ENCODE assay signal across 22 cellular contexts in the genomic region with DNA sequence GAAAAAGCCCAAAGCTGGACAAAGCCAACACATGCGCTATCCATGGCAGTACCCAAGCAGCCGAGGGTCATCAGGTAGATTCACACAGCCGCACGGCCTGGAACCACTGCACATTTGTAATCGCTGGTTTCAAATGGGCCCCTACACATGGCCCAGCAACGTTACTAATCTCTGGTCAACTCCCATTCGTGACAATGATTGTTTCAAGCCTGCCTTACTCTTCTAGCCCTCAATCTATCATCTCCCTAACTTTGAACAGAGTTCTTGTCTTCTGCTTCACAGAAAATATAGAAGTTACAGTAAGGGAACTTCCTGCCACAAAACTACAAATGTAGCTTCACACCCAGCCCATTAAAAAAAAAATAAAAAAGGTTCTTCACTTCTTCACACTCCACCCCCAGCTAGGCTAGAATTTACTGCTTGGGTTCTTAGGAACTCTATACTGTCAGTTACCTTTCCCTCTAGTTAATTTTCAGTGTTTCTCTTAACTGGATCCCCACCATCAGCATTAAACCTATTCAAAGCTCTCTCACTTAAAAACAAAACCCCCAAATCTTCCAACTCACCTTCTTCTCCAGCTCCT. TPM values are rescaled to one million over a fixed set of nuclear protein-coding genes. Genes with fewer than 3 reads are reported as not detected.
DNase-seq lines count a peak whose midpoint lies in the region; TF ChIP-seq lines count a peak whose summit lies in the region.
"Had no signal": no experiment of that assay in that cellular context is flagged by ENCODE, and none has a peak within 500 bp of the region (broad histone marks: within the 10 kb centered on the region; RNA-seq: fewer than 3 reads in every experiment).

No MANE protein-coding gene starts in this region.

- TF ChIP-seq CTCF in nephron progenitor cell (IDR thresholded peaks at IDR 0.05) (no peak), dorsolateral prefrontal cortex (IDR thresholded peaks at IDR 0.05 in 54 of 56, conservative IDR thresholded peaks at IDR 0.05 in 2 of 56; ENCODE audit: low read depth in 1 of 56, partially characterized antibody in 56 of 56) (no peak)

- H3K4me3 Mint-ChIP-seq in activated CD4-positive, alpha-beta memory T cell treated with anti-CD3 and anti-CD28 coated beads for 36 hours: no peak overlapping the region
- H3K4me3 Mint-ChIP-seq in activated CD4-positive, alpha-beta memory T cell treated with anti-CD3 and anti-CD28 coated beads, Interleukin-2, amount 10 ng/mL, durations not matched to agents 7 days and 5 days: no peak overlapping the region
- no peak overlapping the region for H3K4me3 Mint-ChIP-seq in dendritic cell treated with granulocyte-macrophage colony-stimulating factor and Interleukin-4, amounts not matched to agents 40 ng/mL and 50 ng/mL, for 4 days
- no peak overlapping the region for H3K4me3 Mint-ChIP-seq in nephron progenitor cell

- peaks cover 41% of the 10 kb centered on the region for H3K4me1 Mint-ChIP-seq in activated CD4-positive, alpha-beta memory T cell treated with anti-CD3 and anti-CD28 coated beads for 36 hours (ENCODE audit: low read depth)
- H3K4me1 Mint-ChIP-seq in activated CD4-positive, alpha-beta memory T cell treated with anti-CD3 and anti-CD28 coated beads, Interleukin-2, amount 10 ng/mL, durations not matched to agents 7 days and 5 days: peaks cover 32% of the 10 kb centered on the region
- peaks cover 25% of the 10 kb centered on the region for H3K4me1 Mint-ChIP-seq in dendritic cell treated with granulocyte-macrophage colony-stimulating factor and Interleukin-4, amounts not matched to agents 40 ng/mL and 50 ng/mL, for 4 days (ENCODE audit: low read depth)
- peaks cover 9% of the 10 kb centered on the region for H3K4me1 Mint-ChIP-seq in nephron progenitor cell

- intact Hi-C loops in activated CD4-positive, alpha-beta memory T cell treated with anti-CD3 and anti-CD28 coated beads for 36 hours (cut with micrococcal nuclease): no loop called here
- intact Hi-C loops in dendritic cell treated with granulocyte-macrophage colony-stimulating factor and Interleukin-4, amounts not matched to agents 40 ng/mL and 50 ng/mL, for 4 days (cut with micrococcal nuclease): no loop called here
- intact Hi-C loops in dorsolateral prefrontal cortex (cut with DNase I): no loop called here

- peaks cover 23% of the 10 kb centered on the region for H3K4me1 ChIP-seq in HUES48 (ENCODE audit: control insufficient read depth, insufficient read depth, low read length)
- H3K4me1 ChIP-seq: A549, colonic mucosa, foreskin keratinocyte, thyroid gland had no signal

- H3K27me3 ChIP-seq in HUES48 (ENCODE audit: control insufficient read depth, insufficient read depth, low read length) (no peaks in the 10 kb centered on the region), dorsolateral prefrontal cortex (no peaks in the 10 kb centered on the region)
- H3K27me3 ChIP-seq: colonic mucosa, foreskin keratinocyte, thyroid gland had no signal

- H3K36me3 Mint-ChIP-seq in activated CD4-positive, alpha-beta memory T cell treated with anti-CD3 and anti-CD28 coated beads for 36 hours: peaks cover 49% of the 10 kb centered on the region
- peaks cover 54% of the 10 kb centered on the region for H3K36me3 Mint-ChIP-seq in activated CD4-positive, alpha-beta memory T cell treated with anti-CD3 and anti-CD28 coated beads, Interleukin-2, amount 10 ng/mL, durations not matched to agents 7 days and 5 days (ENCODE audit: low read depth)
- H3K36me3 Mint-ChIP-seq in dendritic cell treated with granulocyte-macrophage colony-stimulating factor and Interleukin-4, amounts not matched to agents 40 ng/mL and 50 ng/mL, for 4 days (ENCODE audit: low read depth): peaks cover 61% of the 10 kb centered on the region
- H3K36me3 Mint-ChIP-seq in nephron progenitor cell (ENCODE audit: low read depth): peaks cover 67% of the 10 kb centered on the region

- H3K27me3 Mint-ChIP-seq in activated CD4-positive, alpha-beta memory T cell treated with anti-CD3 and anti-CD28 coated beads for 36 hours: no peaks in the 10 kb centered on the region
- H3K27me3 Mint-ChIP-seq in activated CD4-positive, alpha-beta memory T cell treated with anti-CD3 and anti-CD28 coated beads, Interleukin-2, amount 10 ng/mL, durations not matched to agents 7 days and 5 days: no peaks in the 10 kb centered on the region
- no peaks in the 10 kb centered on the region for H3K27me3 Mint-ChIP-seq in dendritic cell treated with granulocyte-macrophage colony-stimulating factor and Interleukin-4, amounts not matched to agents 40 ng/mL and 50 ng/mL, for 4 days
- H3K27me3 Mint-ChIP-seq in nephron progenitor cell (ENCODE audit: low read depth, poor library complexity): no peaks in the 10 kb centered on the region

- H3K9me3 Mint-ChIP-seq in activated CD4-positive, alpha-beta memory T cell treated with anti-CD3 and anti-CD28 coated beads for 36 hours: no peaks in the 10 kb centered on the region
- H3K9me3 Mint-ChIP-seq in activated CD4-positive, alpha-beta memory T cell treated with anti-CD3 and anti-CD28 coated beads, Interleukin-2, amount 10 ng/mL, durations not matched to agents 7 days and 5 days: no peaks in the 10 kb centered on the region
- no peaks in the 10 kb centered on the region for H3K9me3 Mint-ChIP-seq in dendritic cell treated with granulocyte-macrophage colony-stimulating factor and Interleukin-4, amounts not matched to agents 40 ng/mL and 50 ng/mL, for 4 days
- peaks cover 13% of the 10 kb centered on the region for H3K9me3 Mint-ChIP-seq in nephron progenitor cell

- peak overlapping the region; percentile 77 for H3K27ac Mint-ChIP-seq in activated CD4-positive, alpha-beta memory T cell treated with anti-CD3 and anti-CD28 coated beads for 36 hours
- no peak overlapping the region for H3K27ac Mint-ChIP-seq in activated CD4-positive, alpha-beta memory T cell treated with anti-CD3 and anti-CD28 coated beads, Interleukin-2, amount 10 ng/mL, durations not matched to agents 7 days and 5 days
- peak overlapping the region; percentile 8 for H3K27ac Mint-ChIP-seq in dendritic cell treated with granulocyte-macrophage colony-stimulating factor and Interleukin-4, amounts not matched to agents 40 ng/mL and 50 ng/mL, for 4 days
- peak overlapping the region; percentile 73 for H3K27ac Mint-ChIP-seq in nephron progenitor cell

- POLR2A ChIA-PET in activated CD4-positive, alpha-beta memory T cell treated with anti-CD3 and anti-CD28 coated beads for 36 hours (lab: Charles Lee): no interaction called here
- POLR2A ChIA-PET in activated CD4-positive, alpha-beta memory T cell treated with anti-CD3 and anti-CD28 coated beads, Interleukin-2, amount 10 ng/mL, durations not matched to agents 7 days and 5 days (lab: Charles Lee): no interaction called here

- CTCF ChIA-PET in activated CD4-positive, alpha-beta memory T cell treated with anti-CD3 and anti-CD28 coated beads for 36 hours (lab: Charles Lee): no interaction called here
- CTCF ChIA-PET in activated CD4-positive, alpha-beta memory T cell treated with anti-CD3 and anti-CD28 coated beads, Interleukin-2, amount 10 ng/mL, durations not matched to agents 7 days and 5 days (lab: Charles Lee): no interaction called here

- no peak for DNase-seq in activated CD4-positive, alpha-beta memory T cell treated with anti-CD3 and anti-CD28 coated beads for 36 hours
- no peak for DNase-seq in activated CD4-positive, alpha-beta memory T cell treated with anti-CD3 and anti-CD28 coated beads, Interleukin-2, amount 10 ng/mL, durations not matched to agents 7 days and 5 days
- DNase-seq in nephron progenitor cell (no peak), occipital lobe (lab: John Stamatoyannopoulos, UW) (no peak), dorsolateral prefrontal cortex (no peak), islet precursor cell (no peak)
- DNase-seq: activated CD8-positive, alpha-beta memory T cell treated with anti-CD3 and anti-CD28 coated beads for 24 hours; activated gamma-delta T cell; colonic mucosa; DMS79; foreskin keratinocyte; GM23248; hypothalamus; NCI-H1092 treated with DMSO at 0.1 percent for 48 hours; NCI-H524; stimulated activated CD4-positive, alpha-beta T cell treated with anti-CD3 and anti-CD28 coated beads, Interleukin-12 subunit alpha, Interleukin-12 subunit beta, amount 100 ng/mL, for 4 hours; thyroid gland had no signal

- H3K27ac ChIP-seq in HUES48 (ENCODE audit: low read depth, low read length): peak overlapping the region; percentile 74
- no peak overlapping the region for H3K27ac ChIP-seq in dorsolateral prefrontal cortex
- H3K27ac ChIP-seq: A549, C4-2B, colonic mucosa, foreskin keratinocyte, GM23248, KMS-11, thyroid gland had no signal

- no peak overlapping the region for H3K4me3 ChIP-seq in HUES48 (ENCODE audit: low read depth, low read length)
- H3K4me3 ChIP-seq in dorsolateral prefrontal cortex: no peak overlapping the region
- H3K4me3 ChIP-seq: A549, colonic mucosa, GM23248, thyroid gland had no signal

- no peak overlapping the region for H3K9ac ChIP-seq in HUES48 (ENCODE audit: low read depth, low read length)
- H3K9ac ChIP-seq: GM23248, KMS-11 had no signal

- H3K9me3 ChIP-seq in HUES48 (ENCODE audit: control insufficient read depth, insufficient read depth, low read length): 0 out of 2 replicates have a peak, but pooled peaks cover 2% of the 10 kb centered on the region
- H3K9me3 ChIP-seq: A549, colonic mucosa, thyroid gland had no signal

- H3K36me3 ChIP-seq in HUES48 (ENCODE audit: control insufficient read depth, insufficient read depth, low read length): peaks cover 35% of the 10 kb centered on the region

RNA-seq across cellular contexts. Expression of a gene that starts 24.2 kb away (rescaled TPM):
- 10 to 100 TPM; 54.0 to 54.4 TPM for total RNA-seq in activated CD4-positive, alpha-beta memory T cell treated with anti-CD3 and anti-CD28 coated beads for 36 hours
- 10 to 100 TPM; 71.4 to 77.1 TPM for total RNA-seq in activated CD4-positive, alpha-beta memory T cell treated with anti-CD3 and anti-CD28 coated beads, Interleukin-2, amount 10 ng/mL, durations not matched to agents 7 days and 5 days
- 60.5 TPM for total RNA-seq in occipital lobe
- 10 to 100 TPM in 108 of 120 experiments, 1 to 10 TPM in 12; 6.4 to 17.2 (median 12.2) TPM for total RNA-seq in dorsolateral prefrontal cortex

RNA-seq across cellular contexts. Expression of a gene that starts 24.5 kb away (rescaled TPM):
- total RNA-seq in activated CD4-positive, alpha-beta memory T cell treated with anti-CD3 and anti-CD28 coated beads for 36 hours: 10 to 100 TPM; 23.1 to 27.1 TPM
- 10 to 100 TPM; 19.2 to 23.4 TPM for total RNA-seq in activated CD4-positive, alpha-beta memory T cell treated with anti-CD3 and anti-CD28 coated beads, Interleukin-2, amount 10 ng/mL, durations not matched to agents 7 days and 5 days
- 43.8 TPM for total RNA-seq in occipital lobe
- total RNA-seq in dorsolateral prefrontal cortex: 10 to 100 TPM in 118 of 120 experiments, 1 to 10 TPM in 2; 9.5 to 30.5 (median 17.5) TPM
